Comparison of ENCODE assay signal across 18 cellular contexts in genomic region chr9:128049788-128050187, GRCh38. TPM values are rescaled to one million over a fixed set of nuclear protein-coding genes. Genes with fewer than 3 reads are reported as not detected.
DNase-seq lines count a peak whose midpoint lies in the region; ATAC-seq and TF ChIP-seq lines count a peak whose summit lies in the region.
"Had no signal": no experiment of that assay in that cellular context is flagged by ENCODE, and none has a peak within 500 bp of the region (broad histone marks: within the 10 kb centered on the region; RNA-seq: fewer than 3 reads in every experiment).

No MANE protein-coding gene starts in this region.

- CTCF ChIA-PET in A673 (lab: Charles Lee) = interaction anchor here (0.5 kb wide), 1 partner anchor 76 kb away, joined by 4 read pairs; no protein-coding TSS in a partner anchor
- CTCF ChIA-PET in IMR-90 (lab: Yijun Ruan, JAX) = no interaction called here

- no peak overlapping the region for H2AK9ac ChIP-seq in IMR-90 (replicated peaks; ENCODE audit: low read depth, low read length, poor library complexity)

- H2AFZ ChIP-seq in IMR-90 (replicated peaks; ENCODE audit: low read length, poor library complexity) = no peak overlapping the region
- no peak overlapping the region for H2AFZ ChIP-seq in hepatocyte

- no peaks in the 10 kb centered on the region for H3K79me1 ChIP-seq in IMR-90 (ENCODE audit: low read depth in 1 of 2, low read length in 2 of 2)

- no peak overlapping the region for H3K4me3 ChIP-seq in A673 (ENCODE audit: low read depth, low read length, poor library complexity, severe bottlenecking)
- no peak overlapping the region for H3K4me3 ChIP-seq in IMR-90 (ENCODE audit: insufficient read depth, low read depth, low read length)
- H3K4me3 ChIP-seq in hepatocyte = no peak overlapping the region
- H3K4me3 ChIP-seq in gastrocnemius medialis = no peak overlapping the region

- no peak overlapping the region for H4K91ac ChIP-seq in IMR-90 (ENCODE audit: insufficient read depth, low read depth, low read length)

- H3K36me3 ChIP-seq in A673 (ENCODE audit: insufficient read depth, low read length, poor library complexity, severe bottlenecking) (no peaks in the 10 kb centered on the region), IMR-90 (ENCODE audit: control insufficient read depth, insufficient read depth, low read length) (no peaks in the 10 kb centered on the region), hepatocyte (replicated peaks; ENCODE audit: insufficient read depth, low read depth) (no peaks in the 10 kb centered on the region), gastrocnemius medialis (no peaks in the 10 kb centered on the region)

- no peak overlapping the region for H2BK120ac ChIP-seq in IMR-90 (ENCODE audit: low read depth, low read length)

- intact Hi-C loops in A673 (cut with micrococcal nuclease; ENCODE audit: unreplicated experiment) (no loop called here), IMR-90 (cut with micrococcal nuclease) (no loop called here), gastrocnemius medialis (cut with DNase I; ENCODE audit: low total_unique reads) (loop anchor here (5.0 kb wide), 1 partner anchor 62 kb away; no protein-coding TSS in a partner anchor)

- H3K9me2 ChIP-seq in hepatocyte (replicated peaks; ENCODE audit: insufficient read depth) = no peaks in the 10 kb centered on the region

- H3K9ac ChIP-seq in IMR-90 (ENCODE audit: low read depth, low read length) = no peak overlapping the region

- H4K5ac ChIP-seq in IMR-90 (ENCODE audit: low read depth, low read length) = no peak overlapping the region

- no peak overlapping the region for H3K56ac ChIP-seq in IMR-90 (ENCODE audit: extremely low read depth, insufficient read depth, low read length)

- POLR2A ChIA-PET in A673 (lab: Charles Lee; ENCODE audit: low non-redundant PET) = interaction anchor here (0.7 kb wide), 1 partner anchor 11 kb away, joined by 7 read pairs; no protein-coding TSS in a partner anchor
- POLR2A ChIA-PET in IMR-90 (lab: Charles Lee; ENCODE audit: unreplicated experiment) = no interaction called here

- no peak overlapping the region for H2AK5ac ChIP-seq in IMR-90 (ENCODE audit: low read depth, low read length)

- H3K18ac ChIP-seq in IMR-90 (ENCODE audit: low read depth, low read length) = no peak overlapping the region

- TF ChIP-seq POLR2A in IMR-90 (IDR thresholded peaks at IDR 0.05; ENCODE audit: low read depth, low read length) (no peak), gastrocnemius medialis (IDR thresholded peaks at IDR 0.05) (no peak)

- H3K4ac ChIP-seq in IMR-90 (ENCODE audit: low read depth, low read length) = no peak overlapping the region

- no peak overlapping the region for H2BK15ac ChIP-seq in IMR-90 (ENCODE audit: low read depth, low read length)

- H3K9me3 ChIP-seq in A673 (ENCODE audit: low read depth, low read length, poor library complexity, severe bottlenecking) (no peaks in the 10 kb centered on the region), IMR-90 (ENCODE audit: control insufficient read depth, insufficient read depth, low read length) (no peaks in the 10 kb centered on the region), hepatocyte (ENCODE audit: low read depth) (no peaks in the 10 kb centered on the region), gastrocnemius medialis (no peaks in the 10 kb centered on the region)

- no peaks in the 10 kb centered on the region for H3K79me2 ChIP-seq in hepatocyte

- TF ChIP-seq CTCF in A673 (conservative IDR thresholded peaks at IDR 0.05; ENCODE audit: low read depth, low read length) (no peak), IMR-90 (conservative IDR thresholded peaks at IDR 0.05; ENCODE audit: low read depth, low read length) (no peak), hepatocyte (IDR thresholded peaks at IDR 0.05; ENCODE audit: poor library complexity) (no peak), gastrocnemius medialis (IDR thresholded peaks at IDR 0.05 in 4 of 5, conservative IDR thresholded peaks at IDR 0.05 in 1 of 5) (no peak)

- H3K27ac ChIP-seq in A673 (ENCODE audit: low read depth, low read length, poor library complexity, severe bottlenecking) = peak overlapping the region; percentile 53
- H3K27ac ChIP-seq in IMR-90 (ENCODE audit: insufficient read depth, low read length) = no peak overlapping the region
- peak overlapping the region; percentile 93 for H3K27ac ChIP-seq in hepatocyte
- peak overlapping the region; percentile 83 to 91 (median 85) for H3K27ac ChIP-seq in gastrocnemius medialis

- TF ChIP-seq RAD21 in IMR-90 (IDR thresholded peaks at IDR 0.05; ENCODE audit: low read length) = no peak

- DNase-seq in A673 (ENCODE audit: low spot score) = peak; percentile 76
- DNase-seq in IMR-90 = no peak
- DNase-seq in hepatocyte (ENCODE audit: low spot score) = peak; percentile 30
- DNase-seq in gastrocnemius medialis = no peak
- no peak for DNase-seq in Ammon's horn (ENCODE audit: low spot score)
- DNase-seq in cerebellar cortex (ENCODE audit: low spot score) = no peak
- no peak for DNase-seq in GDM1 (lab: John Stamatoyannopoulos, UW)
- no peak for DNase-seq in HuH-7 (ENCODE audit: low spot score)
- DNase-seq: CD4-positive, CD25-positive, alpha-beta regulatory T cell; DMS79; GF-D8; GOT3; NCI-H1092 treated with DMSO at 0.1 percent for 48 hours; NCI-H1694; NCI-H2107; NCI-H226; NCI-H526; NK-92 treated with Interleukin-12 subunit alpha and Interleukin-12 subunit beta, amount 100 ng/mL, for 24 hours had no signal

- no peak overlapping the region for H3K14ac ChIP-seq in IMR-90 (replicated peaks; ENCODE audit: low read depth, low read length)

- H3K9me1 ChIP-seq in IMR-90 (ENCODE audit: insufficient read depth, low read length) = 0 out of 2 replicates have a peak, but pooled peaks cover 2% of the 10 kb centered on the region

- ATAC-seq in IMR-90 (ENCODE audit: low read depth) (peak; percentile 38), gastrocnemius medialis (no peak)

- H3K4me1 ChIP-seq in A673 (ENCODE audit: insufficient read depth, low read length, poor library complexity, severe bottlenecking) (peaks cover 28% of the 10 kb centered on the region), IMR-90 (ENCODE audit: control insufficient read depth, insufficient read depth, low read length) (peaks cover 2% of the 10 kb centered on the region; the same call in 1 of the 2 replicates), hepatocyte (ENCODE audit: insufficient read depth) (peaks cover 27% of the 10 kb centered on the region), gastrocnemius medialis (peaks cover 16 to 26% of the 10 kb centered on the region in 2 donors)

- H2BK20ac ChIP-seq in IMR-90 (ENCODE audit: low read depth, low read length) = no peak overlapping the region

- no peak overlapping the region for H4K8ac ChIP-seq in IMR-90 (ENCODE audit: low read depth in 2 of 2, low read length in 2 of 2)

- no CpG with 5 or more reads among the region's 2 CpGs for WGBS in IMR-90 (ENCODE audit: extremely low coverage in 2 of 2, insufficient read length in 1 of 2), 2 experiments
- 18% methylated on average over 2 of the region's 2 CpGs for WGBS in hepatocyte (ENCODE audit: low lambda C conversion rate, missing lambda C conversion rate)

- dilution Hi-C loops in IMR-90 (cut with HindIII; ENCODE audit: low sequenced_read_pairs, unreplicated experiment) = no loop called here

- in situ Hi-C loops in IMR-90 (cut with MboI; ENCODE audit: low sequenced_read_pairs) = no loop called here
- in situ Hi-C loops in gastrocnemius medialis (cut with MboI; ENCODE audit: low sequenced_read_pairs in 4 of 4) = no loop called here

- no peak overlapping the region for H2BK5ac ChIP-seq in IMR-90 (ENCODE audit: low read depth, low read length, poor library complexity, severe bottlenecking)

- H3K23ac ChIP-seq in IMR-90 (ENCODE audit: low read depth, low read length) = no peak overlapping the region

- H3K27me3 ChIP-seq in A673 (replicated peaks; ENCODE audit: insufficient read depth, low read depth, low read length, poor library complexity) (no peaks in the 10 kb centered on the region), IMR-90 (ENCODE audit: control insufficient read depth, insufficient read depth, low read length) (no peaks in the 10 kb centered on the region), hepatocyte (no peaks in the 10 kb centered on the region), gastrocnemius medialis (no peaks in the 10 kb centered on the region)

- no peak overlapping the region for H3K4me2 ChIP-seq in IMR-90 (ENCODE audit: low read depth, low read length)
- peak overlapping the region; percentile 3 for H3K4me2 ChIP-seq in hepatocyte

- H4K20me1 ChIP-seq in IMR-90 (ENCODE audit: insufficient read depth, low read length) (no peaks in the 10 kb centered on the region; the same call in 1 of the 2 replicates), hepatocyte (ENCODE audit: insufficient read depth, poor library complexity, severe bottlenecking) (no peaks in the 10 kb centered on the region)

- no TSS peak for BruUV-seq in A673 (replicated peaks; lab: Mats Ljungman, UMichigan)
- no TSS peak for BruUV-seq in IMR-90 (replicated peaks; lab: Mats Ljungman, UMichigan)

TF ChIP-seq in IMR-90, 13 proteins besides CTCF, POLR2A, EP300 and RAD21 (continues in another document):
- TF ChIP-seq ELK1 (IDR thresholded peaks at IDR 0.05; ENCODE audit: borderline replicate concordance, low read depth, low read length) (no peak), RCOR1 (IDR thresholded peaks at IDR 0.05; ENCODE audit: insufficient replicate concordance, low read length) (no peak), MXI1 (IDR thresholded peaks at IDR 0.05; ENCODE audit: borderline replicate concordance, low read depth, low read length) (no peak)

RNA-seq across cellular contexts. Expression of gene NAIF1, which starts 17.3 kb away (rescaled TPM):
- 9.3 and 10.8 TPM in 2 replicates for total RNA-seq in A673 (2021)
- total RNA-seq in IMR-90 (2012; rRNA removed) = 8.3 and 9.7 TPM in 2 replicates
- polyA plus RNA-seq in IMR-90 (2012; rRNA removed) = 10.1 and 10.4 TPM in 2 replicates
- polyA plus RNA-seq in IMR-90 (2012; cell fraction: cytosol; rRNA removed) = 7.8 and 9.2 TPM in 2 replicates
- polyA plus RNA-seq in IMR-90 (2012; cell fraction: nucleus; rRNA removed; ENCODE audit: low replicate concordance) = 3.5 and 5.6 TPM in 2 replicates
- 9.6 and 10.3 TPM in 2 replicates for total RNA-seq in hepatocyte
- 7.0 and 8.0 TPM in 2 replicates for polyA plus RNA-seq in hepatocyte
- total RNA-seq in gastrocnemius medialis = 1 to 10 TPM; 3.6 to 7.4 (median 6.9) TPM

RNA-seq across cellular contexts. Expression of gene SLC25A25, which starts 18.2 kb away (rescaled TPM):
- total RNA-seq in A673 (2021) = 24.7 and 26.1 TPM in 2 replicates
- 17.9 and 20.3 TPM in 2 replicates for total RNA-seq in IMR-90 (2012; rRNA removed)
- 14.0 and 19.1 TPM in 2 replicates for polyA plus RNA-seq in IMR-90 (2012; rRNA removed)
- 11.0 and 16.7 TPM in 2 replicates for polyA plus RNA-seq in IMR-90 (2012; cell fraction: cytosol; rRNA removed)
- 61.0 and 98.5 TPM in 2 replicates for polyA plus RNA-seq in IMR-90 (2012; cell fraction: nucleus; rRNA removed; ENCODE audit: low replicate concordance)
- total RNA-seq in hepatocyte = 52.4 and 62.3 TPM in 2 replicates
- polyA plus RNA-seq in hepatocyte = 40.1 and 51.0 TPM in 2 replicates
- 10 to 100 TPM; 26.9 to 98.7 (median 46.0) TPM for total RNA-seq in gastrocnemius medialis

Comparison
In these comparisons a context has a peak if more than half of its experiments do, and no peak if none do; other contexts are left out.
1. DNase-seq: peak in A673 (single experiment) and hepatocyte (single experiment); none in IMR-90 (single experiment), gastrocnemius medialis (0 of 2), Ammon's horn (single experiment), cerebellar cortex (single experiment), GDM1 (single experiment) and HuH-7 (single experiment).